1 cellular context compared by ENCODE assay signal in genomic region chr9:69171049-69171448, GRCh38.
A peak's percentile ranks its signal among the peaks of the same experiment; 100 is the strongest.
TF ChIP-seq lines count a peak whose summit lies in the region.

No MANE protein-coding gene starts in this region.

TF ChIP-seq in K562, 482 proteins besides CTCF, POLR2A, EP300 and RAD21 (continued from another document and continues in another):
- TF ChIP-seq ZBTB40 (IDR thresholded peaks at IDR 0.05): 0 out of 2 replicates have a peak, but pooled peaks have one; percentile 24
- no peak for TF ChIP-seq ZBTB40 (CRISPR knock-in tag; IDR thresholded peaks at IDR 0.05)
- no peak for TF ChIP-seq ZBTB9 (CRISPR knock-in tag; IDR thresholded peaks at IDR 0.05)
- TF ChIP-seq ZNF639 (CRISPR knock-in tag; conservative IDR thresholded peaks at IDR 0.05 in 1 of 2, IDR thresholded peaks at IDR 0.05 in 1 of 2): no peak
- TF ChIP-seq ZHX1 (conservative IDR thresholded peaks at IDR 0.05; ENCODE audit: low read length): no peak
- 0 out of 2 replicates have a peak, but pooled peaks have one; percentile 50 for TF ChIP-seq ATF7 (IDR thresholded peaks at IDR 0.05)
- TF ChIP-seq HNRNPLL (IDR thresholded peaks at IDR 0.05; ENCODE audit: low read depth, low read length, poor library complexity, severe bottlenecking): peak; percentile 89
- no peak for TF ChIP-seq TFE3 (CRISPR knock-in tag; IDR thresholded peaks at IDR 0.05)
- TF ChIP-seq JUN (IDR thresholded peaks at IDR 0.05; ENCODE audit: borderline replicate concordance, low read depth, low read length): no peak
- TF ChIP-seq JUN (CRISPR knock-in tag; IDR thresholded peaks at IDR 0.05; ENCODE audit: borderline replicate concordance): no peak
- no peak for TF ChIP-seq ZNF740 (CRISPR knock-in tag; IDR thresholded peaks at IDR 0.05)
- no peak for TF ChIP-seq ZNF740 (tag; IDR thresholded peaks at IDR 0.05)
- no peak for TF ChIP-seq U2AF1 (optimal IDR thresholded peaks at IDR 0.05; ENCODE audit: low read depth, low read length)
- peak in 1 of 2 experiments; percentile 58; a peak in 2 of 4 replicates for TF ChIP-seq RCOR1 (IDR thresholded peaks at IDR 0.05; ENCODE audit: borderline replicate concordance in 1 of 2, low read depth in 2 of 2, low read length in 2 of 2)
- TF ChIP-seq PKNOX1 (IDR thresholded peaks at IDR 0.05): 0 out of 2 replicates have a peak, but pooled peaks have one; percentile 4
- TF ChIP-seq HDAC8 (tag; IDR thresholded peaks at IDR 0.05): no peak
- TF ChIP-seq TOE1 (IDR thresholded peaks at IDR 0.05; ENCODE audit: borderline replicate concordance): no peak
- no peak for TF ChIP-seq TOE1 (CRISPR knock-in tag; IDR thresholded peaks at IDR 0.05; ENCODE audit: borderline replicate concordance, low read depth)
- no peak for TF ChIP-seq ZNF655 (CRISPR knock-in tag; IDR thresholded peaks at IDR 0.05)
- peak; percentile 67 for TF ChIP-seq JUND (IDR thresholded peaks at IDR 0.05; ENCODE audit: borderline replicate concordance, low read depth, low read length)
- TF ChIP-seq JUND (tag; IDR thresholded peaks at IDR 0.05; ENCODE audit: borderline replicate concordance, low read depth, low read length): peak; percentile 39; the same call in 1 of the 3 replicates
- no peak for TF ChIP-seq CEBPG (CRISPR knock-in tag; IDR thresholded peaks at IDR 0.05)
- no peak for TF ChIP-seq CEBPG (tag; conservative IDR thresholded peaks at IDR 0.05 in 1 of 2, IDR thresholded peaks at IDR 0.05 in 1 of 2)
- TF ChIP-seq GABPA (tag; conservative IDR thresholded peaks at IDR 0.05; ENCODE audit: low read depth): no peak
- no peak for TF ChIP-seq ZBTB26 (CRISPR knock-in tag; IDR thresholded peaks at IDR 0.05)
- no peak for TF ChIP-seq SMC3 (conservative IDR thresholded peaks at IDR 0.05; ENCODE audit: insufficient read depth, low read depth, low read length)
- TF ChIP-seq E2F4 (CRISPR knock-in tag; IDR thresholded peaks at IDR 0.05; ENCODE audit: low read depth): no peak
- TF ChIP-seq TRIM25 (IDR thresholded peaks at IDR 0.05; ENCODE audit: borderline replicate concordance): no peak
- TF ChIP-seq ZNF696 (CRISPR knock-in tag; conservative IDR thresholded peaks at IDR 0.05): no peak
